10 cellular contexts compared by ENCODE assay signal in the genomic region with DNA sequence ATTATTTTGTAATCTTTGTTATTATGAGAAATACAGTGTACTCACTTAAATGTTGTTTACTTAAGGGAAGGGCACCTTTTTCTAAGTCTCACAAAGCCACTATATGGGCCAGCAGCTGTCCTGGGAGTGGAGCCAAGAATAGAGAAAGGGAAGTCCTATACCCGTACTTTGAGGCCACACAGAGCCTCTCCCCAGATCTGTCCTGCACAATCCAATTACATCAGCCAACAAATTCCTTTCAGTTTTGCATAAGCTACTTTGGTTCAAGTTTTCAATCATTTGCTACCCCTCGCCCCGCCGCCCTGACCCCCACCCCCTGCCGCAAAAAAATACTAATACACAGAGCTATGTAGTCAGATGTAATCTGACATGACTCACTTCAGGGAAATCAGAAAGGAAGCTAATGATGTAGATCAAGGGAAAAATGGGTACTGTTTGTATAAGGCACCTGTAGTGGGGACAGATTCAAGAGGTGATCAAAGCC.
DNase-seq lines count a peak whose midpoint lies in the region; ATAC-seq lines count a peak whose summit lies in the region.
"Had no signal": no experiment of that assay in that cellular context is flagged by ENCODE, and none has a peak within 500 bp of the region (broad histone marks: within the 10 kb centered on the region; RNA-seq: fewer than 3 reads in every experiment).

No MANE protein-coding gene starts in this region.

- DNase-seq in H4 (ENCODE audit: low spot score): peak; percentile 63
- peak; percentile 73 for DNase-seq in NCI-H82 (lab: John Stamatoyannopoulos, UW)
- DNase-seq in dermis microvascular lymphatic vessel endothelial cell (ENCODE audit: low read depth in 2 of 2): peak; percentile 55 to 77
- DNase-seq in mucosa of gallbladder (ENCODE audit: low spot score): peak; percentile 74
- no peak for DNase-seq in head of caudate nucleus
- no peak for DNase-seq in stimulated activated CD8-positive, alpha-beta memory T cell treated with anti-CD3 and anti-CD28 coated beads, Interleukin-4, amount 100 ng/mL, for 48 hours
- DNase-seq: stimulated activated naive B cell treated with anti-CD40 and anti-IgM and Interleukin-4, amounts not matched to agents 10 μg/mL and 1 μg/mL and 100 μg/mL, for 72 hours had no signal

- intact Hi-C loops in head of caudate nucleus (cut with DNase I): no loop called here

- ATAC-seq in GM21367 (IDR thresholded peaks at IDR 0.05; ENCODE audit: unreplicated experiment) (no peak), HG02763 (IDR thresholded peaks at IDR 0.05; ENCODE audit: unreplicated experiment) (no peak)
- ATAC-seq: gastrocnemius medialis; stimulated activated naive B cell treated with anti-CD40 and anti-IgM and Interleukin-4, amounts not matched to agents 10 μg/mL and 1 μg/mL and 100 μg/mL, for 72 hours had no signal

Comparison
In these comparisons a context has a peak if more than half of its experiments do, and no peak if none do; other contexts are left out.
1. DNase-seq: peak in H4 (single experiment), NCI-H82 (single experiment), dermis microvascular lymphatic vessel endothelial cell (2 of 2) and mucosa of gallbladder (single experiment); none in head of caudate nucleus (0 of 42) and stimulated activated CD8-positive, alpha-beta memory T cell treated with anti-CD3 and anti-CD28 coated beads, Interleukin-4, amount 100 ng/mL, for 48 hours (single experiment).